Comparison of ENCODE assay signal across 8 cellular contexts in the genomic region with DNA sequence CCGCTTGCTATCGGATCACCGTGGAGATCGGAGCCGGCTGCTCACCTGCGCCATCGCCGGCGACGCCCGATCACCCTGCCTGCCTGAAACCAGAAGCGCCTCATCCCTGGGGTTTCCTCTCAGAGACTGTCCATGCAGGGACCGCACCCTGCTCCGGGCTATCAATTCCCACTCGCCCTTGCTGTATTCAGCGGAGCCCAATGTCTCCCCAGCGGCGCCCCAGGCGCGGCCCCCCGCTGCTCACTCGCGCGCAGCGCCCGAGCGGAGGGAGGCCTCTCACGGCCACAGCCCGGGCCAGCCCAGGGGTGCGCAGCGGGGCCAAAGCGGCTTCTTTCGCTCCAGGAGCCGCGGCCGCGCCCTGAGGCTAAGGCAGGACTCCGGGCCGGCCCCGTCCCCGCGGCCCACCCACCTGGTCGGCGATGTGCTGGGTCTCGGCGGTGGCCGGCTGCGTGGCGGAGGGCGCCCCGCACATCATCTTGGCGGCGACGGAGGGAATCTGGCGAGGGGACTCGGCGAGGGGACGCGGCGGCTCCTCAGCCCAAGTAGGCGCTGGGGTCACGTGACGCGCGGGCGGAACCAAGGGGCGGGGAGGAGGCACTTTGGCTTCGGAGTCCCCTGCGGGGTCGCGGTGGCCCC. TPM values are rescaled to one million over a fixed set of nuclear protein-coding genes. Genes with fewer than 3 reads are reported as not detected.
DNase-seq lines count a peak whose midpoint lies in the region; ATAC-seq, FAIRE-seq and TF ChIP-seq lines count a peak whose summit lies in the region.

A gene with protein sequence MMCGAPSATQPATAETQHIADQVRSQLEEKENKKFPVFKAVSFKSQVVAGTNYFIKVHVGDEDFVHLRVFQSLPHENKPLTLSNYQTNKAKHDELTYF (minus strand): TSS at position 514 of the 636 bp plus-strand sequence. CDS start 39 bp downstream, at position 475.

- peak; percentile 8 for TF ChIP-seq CTCF in DOHH2 (IDR thresholded peaks at IDR 0.05; ENCODE audit: low read depth, low read length, poor library complexity, severe bottlenecking)
- no peak for TF ChIP-seq CTCF in psoas muscle (IDR thresholded peaks at IDR 0.05)

- H4K20me1 ChIP-seq in DOHH2 (ENCODE audit: control insufficient read depth, insufficient read depth, low read depth, low read length), result 0 out of 2 replicates have a peak, but pooled peaks cover 4% of the 10 kb centered on the region

- 0 out of 2 replicates have a peak, but pooled peaks cover 3% of the 10 kb centered on the region for H3F3A ChIP-seq in DOHH2 (ENCODE audit: control insufficient read depth, insufficient read depth)

- H3K27me3 Mint-ChIP-seq in T-helper 17 cell, result no peaks in the 10 kb centered on the region

- FAIRE-seq in urothelium cell line (lab: Jason Lieb, UNC), result no peak

- H3K4me3 ChIP-seq in DOHH2 (ENCODE audit: low read length) (peak within 1 kb of the TSS; percentile 85), psoas muscle (peak within 1 kb of the TSS; percentile 83)

- peak within 1 kb of the TSS; percentile 93 for H3K4me3 Mint-ChIP-seq in T-helper 17 cell

- WGBS in psoas muscle, 3 donors, result 1% methylated on average over 55 to 71 of the region's 71 CpGs

- H3K9me3 ChIP-seq in DOHH2 (ENCODE audit: control insufficient read depth, insufficient read depth, low read length) (no peaks in the 10 kb centered on the region), T-helper 17 cell (ENCODE audit: control insufficient read depth, low read length, poor library complexity, severe bottlenecking) (no peaks in the 10 kb centered on the region), psoas muscle (no peaks in the 10 kb centered on the region)

- H3K27me3 ChIP-seq in DOHH2 (ENCODE audit: control insufficient read depth, low read length), result no peaks in the 10 kb centered on the region
- no peaks in the 10 kb centered on the region for H3K27me3 ChIP-seq in psoas muscle (ENCODE audit: insufficient read depth in 3 of 3, low read length in 2 of 3)

- H3K4me2 ChIP-seq in DOHH2 (ENCODE audit: low read length), result peak within 1 kb of the TSS; percentile 77

- intact Hi-C loops in left ventricle myocardium superior (cut with micrococcal nuclease), result no loop called here
- intact Hi-C loops in psoas muscle (cut with DNase I), result loop anchor here in 1 of 2 donors (5.0 kb wide), 1 partner anchor 59 kb away; the partner anchor contains the start of gene PDXK

- DNase-seq in LoVo (ENCODE audit: low spot score), result peak; percentile 85
- peak; percentile 76 to 83 (median 80) for DNase-seq in T-helper 17 cell
- peak; percentile 51 for DNase-seq in amniotic stem cell (lab: John Stamatoyannopoulos, UW)
- DNase-seq in left ventricle myocardium superior, result peak; percentile 92
- DNase-seq in psoas muscle, result peak; percentile 88 to 93
- peak; percentile 77 for DNase-seq in urothelium cell line (ENCODE audit: low spot score)

- H3K79me2 ChIP-seq in DOHH2 (ENCODE audit: control insufficient read depth, low read length), result peaks cover 15% of the 10 kb centered on the region

- H3K4me1 Mint-ChIP-seq in T-helper 17 cell, result peaks cover 35% of the 10 kb centered on the region

- peak within 1 kb of the TSS; percentile 89 for H3K27ac Mint-ChIP-seq in T-helper 17 cell

- H3K27ac ChIP-seq in DOHH2 (ENCODE audit: low read depth, low read length), result peak within 1 kb of the TSS; percentile 20; the same call in 1 of the 2 replicates
- H3K27ac ChIP-seq in psoas muscle, result peak within 1 kb of the TSS; percentile 86

- peak; percentile 68 for ATAC-seq in GM21723 (IDR thresholded peaks at IDR 0.05; ENCODE audit: unreplicated experiment)
- ATAC-seq in T-helper 17 cell, result peak; percentile 86
- ATAC-seq in left ventricle myocardium superior, result peak; percentile 88
- peak; percentile 82 to 88 (median 84) for ATAC-seq in psoas muscle

- peaks cover 36% of the 10 kb centered on the region for H3K4me1 ChIP-seq in DOHH2 (ENCODE audit: control insufficient read depth, low read length)
- peaks cover 7% of the 10 kb centered on the region for H3K4me1 ChIP-seq in psoas muscle

- H3K9me2 ChIP-seq in DOHH2 (replicated peaks; ENCODE audit: control insufficient read depth, low read length), result no peaks in the 10 kb centered on the region

- H3K36me3 ChIP-seq in DOHH2 (ENCODE audit: control insufficient read depth, low read length) (peaks cover 19% of the 10 kb centered on the region), psoas muscle (ENCODE audit: insufficient read depth in 1 of 2, low read depth in 1 of 2) (peaks cover 2 to 25% of the 10 kb centered on the region in 2 donors)

- peaks cover 2% of the 10 kb centered on the region for H3K36me3 Mint-ChIP-seq in T-helper 17 cell (ENCODE audit: low read depth)

RNA-seq across cellular contexts. Expression of the gene that starts here (rescaled TPM):
- total RNA-seq in T-helper 17 cell (10 to 100 TPM; 22.0 to 26.0 TPM), left ventricle myocardium superior (37.6 TPM), psoas muscle (10 to 100 TPM; 16.0 to 24.8 (median 20.7) TPM)
- polyA plus RNA-seq in psoas muscle, result 10 to 100 TPM; 16.7 to 35.2 (median 25.2) TPM

Comparison
In these comparisons a context has a peak if more than half of its experiments do, and no peak if none do; other contexts are left out.
1. Peak in every context shown above with its lines: DNase-seq, ATAC-seq, H3K4me3 ChIP-seq and H3K27ac ChIP-seq.